Comparison of ENCODE assay signal across 8 cellular contexts in genomic region chr20:43457640-43458421, GRCh38. TPM values are rescaled to one million over a fixed set of nuclear protein-coding genes. Genes with fewer than 3 reads are reported as not detected.
DNase-seq lines count a peak whose midpoint lies in the region; TF ChIP-seq lines count a peak whose summit lies in the region.

SRSF6 (plus strand) TSS chr20:43457896; CDS start chr20:43458034, 138 bp downstream.

- H3K4me3 ChIP-seq in LNCaP clone FGC (ENCODE audit: low read depth, low read length), result peak within 1 kb of the TSS; percentile 88
- H3K4me3 ChIP-seq in fibroblast of villous mesenchyme (ENCODE audit: low read depth, low read length), result peak within 1 kb of the TSS; percentile 92
- H3K4me3 ChIP-seq in neural progenitor cell, result peak within 1 kb of the TSS; percentile 89
- peak within 1 kb of the TSS; percentile 92 to 97 for H3K4me3 ChIP-seq in stomach smooth muscle (ENCODE audit: low read length in 2 of 2)

- H3K4me3 Mint-ChIP-seq in neural progenitor cell, result peak within 1 kb of the TSS; percentile 96

- peaks cover 22% of the 10 kb centered on the region for H3K4me1 Mint-ChIP-seq in neural progenitor cell

- no peaks in the 10 kb centered on the region for H3K9me3 ChIP-seq in neural progenitor cell (ENCODE audit: low read depth)
- no peaks in the 10 kb centered on the region for H3K9me3 ChIP-seq in stomach smooth muscle (ENCODE audit: control insufficient read depth in 2 of 2, low read length in 2 of 2)

- H3K4me2 ChIP-seq in neural progenitor cell, result peak within 1 kb of the TSS; percentile 92

- peaks cover 28% of the 10 kb centered on the region for H3K36me3 Mint-ChIP-seq in neural progenitor cell

- peaks cover 50% of the 10 kb centered on the region for H3K79me2 ChIP-seq in neural progenitor cell (ENCODE audit: low read depth)

- H3K27ac ChIP-seq in neural progenitor cell (peak within 1 kb of the TSS; percentile 99), stomach smooth muscle (ENCODE audit: low read length) (peak within 1 kb of the TSS; percentile 99)

- TF ChIP-seq CTCF in LNCaP clone FGC (IDR thresholded peaks at IDR 0.05; ENCODE audit: control insufficient read depth, extremely low read depth, insufficient read depth), result no peak
- no peak for TF ChIP-seq CTCF in fibroblast of villous mesenchyme (IDR thresholded peaks at IDR 0.05; ENCODE audit: insufficient read depth, low read depth, low read length)
- TF ChIP-seq CTCF in neural progenitor cell (IDR thresholded peaks at IDR 0.05), result no peak

- peaks cover 2% of the 10 kb centered on the region for H3K27me3 Mint-ChIP-seq in neural progenitor cell (ENCODE audit: insufficient read depth, low read depth)

- H3K27me3 ChIP-seq in neural progenitor cell (no peaks in the 10 kb centered on the region), stomach smooth muscle (ENCODE audit: control insufficient read depth in 1 of 2, insufficient read depth in 2 of 2, low read length in 2 of 2) (no peaks in the 10 kb centered on the region)

- H3K9ac ChIP-seq in neural progenitor cell (peak within 1 kb of the TSS; percentile 100), stomach smooth muscle (ENCODE audit: low read length in 2 of 2) (peak within 1 kb of the TSS; percentile 99 to 100)

- H3K27ac Mint-ChIP-seq in neural progenitor cell, result peak within 1 kb of the TSS; percentile 100

- peaks cover 13% of the 10 kb centered on the region for H3K4me1 ChIP-seq in neural progenitor cell
- H3K4me1 ChIP-seq in stomach smooth muscle (ENCODE audit: control insufficient read depth, insufficient read depth, low read length), result peaks cover 20% of the 10 kb centered on the region

- H3K36me3 ChIP-seq in neural progenitor cell (peaks cover 21% of the 10 kb centered on the region), stomach smooth muscle (ENCODE audit: control insufficient read depth in 2 of 2, insufficient read depth in 2 of 2, low read length in 2 of 2) (peaks cover 21 to 22% of the 10 kb centered on the region in 2 donors)

- peak within 1 kb of the TSS; percentile 90 for H2AFZ ChIP-seq in neural progenitor cell (replicated peaks)

- H3K9me3 Mint-ChIP-seq in neural progenitor cell, result no peaks in the 10 kb centered on the region

- peaks cover 39% of the 10 kb centered on the region for H3F3A ChIP-seq in neural progenitor cell (ENCODE audit: low read depth)

- DNase-seq in ELR (ENCODE audit: low read depth) (peak; percentile 93), H4 (ENCODE audit: low spot score) (peak; percentile 83), LNCaP clone FGC (ENCODE audit: low read depth) (no peak), SHP77 (lab: John Stamatoyannopoulos, UW) (peak; percentile 80 to 84), activated gamma-delta T cell (lab: John Stamatoyannopoulos, UW) (peak; percentile 81), fibroblast of villous mesenchyme (ENCODE audit: low read depth) (peak; percentile 93), neural progenitor cell (ENCODE audit: low spot score) (peak; percentile 97)

- peaks cover 41% of the 10 kb centered on the region for H4K20me1 ChIP-seq in neural progenitor cell (ENCODE audit: low read depth)

RNA-seq across cellular contexts. Expression of gene SRSF6, which starts in this region (rescaled TPM):
- 37.8 and 41.9 TPM in 2 replicates for total RNA-seq in H4 (2014; rRNA removed; shearing (Covaris generic))
- total RNA-seq in fibroblast of villous mesenchyme (54.8 and 63.5 TPM in 2 replicates), neural progenitor cell (ENCODE audit: low replicate concordance) (79.6 and 86.1 TPM in 2 replicates)
